8 cellular contexts compared by ENCODE assay signal in the genomic region with DNA sequence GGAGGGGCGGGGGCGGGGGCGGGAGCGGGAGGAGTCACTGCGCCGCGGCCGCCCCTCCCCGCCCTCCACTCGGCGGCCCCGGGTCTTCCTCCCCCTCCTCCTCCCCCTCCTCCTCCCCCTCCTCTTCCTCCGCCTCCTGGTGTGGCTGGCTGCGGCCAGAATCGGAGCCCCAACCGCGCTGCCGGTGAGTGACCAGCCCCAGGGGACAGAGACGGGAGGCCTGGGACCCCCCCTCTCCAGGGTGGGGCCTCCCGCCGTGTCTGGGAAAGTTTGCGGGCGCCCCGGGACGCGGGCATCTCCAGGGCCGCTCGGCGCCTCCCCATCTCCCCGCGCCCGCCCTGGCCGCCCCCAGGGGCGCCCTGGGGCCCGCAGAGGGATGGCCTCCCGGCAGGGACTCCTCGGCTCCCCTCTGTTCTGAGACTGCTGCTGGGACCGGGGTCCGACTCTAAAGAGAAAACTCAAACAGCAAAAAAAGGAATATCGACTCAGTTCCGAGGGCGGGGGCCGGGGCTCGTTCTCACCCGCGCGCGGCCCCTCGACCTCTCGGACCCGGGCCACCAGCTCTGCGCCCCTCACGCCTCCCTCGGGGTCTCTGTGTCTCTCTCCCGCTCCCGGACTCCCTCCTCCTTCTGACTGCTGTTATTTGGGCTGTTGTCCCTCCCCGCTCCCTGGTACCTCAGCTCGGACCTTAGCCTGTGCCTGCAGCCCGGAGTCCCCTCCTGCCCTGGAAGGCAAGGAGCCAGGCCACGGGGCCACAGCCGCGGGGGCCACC. TPM values are rescaled to one million over a fixed set of nuclear protein-coding genes. Genes with fewer than 3 reads are reported as not detected.
A peak's percentile ranks its signal among the peaks of the same experiment; 100 is the strongest.
DNase-seq lines count a peak whose midpoint lies in the region; ATAC-seq and TF ChIP-seq lines count a peak whose summit lies in the region.

A gene with protein sequence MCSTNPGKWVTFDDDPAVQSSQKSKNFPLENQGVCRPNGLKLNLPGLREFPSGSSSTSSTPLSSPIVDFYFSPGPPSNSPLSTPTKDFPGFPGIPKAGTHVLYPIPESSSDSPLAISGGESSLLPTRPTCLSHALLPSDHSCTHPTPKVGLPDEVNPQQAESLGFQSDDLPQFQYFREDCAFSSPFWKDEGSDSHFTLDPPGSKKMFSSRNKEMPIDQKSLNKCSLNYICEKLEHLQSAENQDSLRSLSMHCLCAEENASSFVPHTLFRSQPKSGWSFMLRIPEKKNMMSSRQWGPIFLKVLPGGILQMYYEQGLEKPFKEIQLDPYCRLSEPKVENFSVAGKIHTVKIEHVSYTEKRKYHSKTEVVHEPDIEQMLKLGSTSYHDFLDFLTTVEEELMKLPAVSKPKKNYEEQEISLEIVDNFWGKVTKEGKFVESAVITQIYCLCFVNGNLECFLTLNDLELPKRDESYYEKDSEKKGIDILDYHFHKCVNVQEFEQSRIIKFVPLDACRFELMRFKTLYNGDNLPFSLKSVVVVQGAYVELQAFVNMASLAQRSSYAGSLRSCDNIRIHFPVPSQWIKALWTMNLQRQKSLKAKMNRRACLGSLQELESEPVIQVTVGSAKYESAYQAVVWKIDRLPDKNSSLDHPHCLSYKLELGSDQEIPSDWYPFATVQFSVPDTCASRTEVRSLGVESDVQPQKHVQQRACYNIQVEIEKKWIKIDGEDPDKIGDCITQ (plus strand): TSS at position 122 of the 772 bp plus-strand sequence. CDS start 50,480 bp downstream, outside the sequence.

- H3K27ac Mint-ChIP-seq in neural crest cell (ENCODE audit: unreplicated experiment) = no peak within 1 kb of the TSS

- H3K4me3 ChIP-seq in AG04449 (ENCODE audit: low read depth, low read length) = peak within 1 kb of the TSS; percentile 76
- peak within 1 kb of the TSS; percentile 84 to 86 for H3K4me3 ChIP-seq in foreskin fibroblast (ENCODE audit: low read depth in 1 of 2, low read length in 2 of 2)

- DNase-seq in AG04449 (ENCODE audit: low read depth, low spot score) (no peak), LHCN-M2 (ENCODE audit: low read depth) (peak; percentile 27), foreskin fibroblast (peak; percentile 41 to 66), neural crest cell (ENCODE audit: low read depth, low spot score) (peak; percentile 17), HT-29 (ENCODE audit: low spot score) (no peak)
- peak; percentile 28 for DNase-seq in activated T-cell treated with anti-CD3 and anti-CD28 coated beads, Interleukin-2, amount 50 U/mL, for 4 hours

- peak within 1 kb of the TSS; percentile 83 for H3K4me3 Mint-ChIP-seq in activated T-cell treated with anti-CD3 and anti-CD28 coated beads, Interleukin-2, amount 50 U/mL, for 4 hours
- peak within 1 kb of the TSS; percentile 91 for H3K4me3 Mint-ChIP-seq in neural crest cell

- no peaks in the 10 kb centered on the region for H3K9me3 Mint-ChIP-seq in activated T-cell treated with anti-CD3 and anti-CD28 coated beads, Interleukin-2, amount 50 U/mL, for 4 hours
- no peaks in the 10 kb centered on the region for H3K9me3 Mint-ChIP-seq in neural crest cell

- CTCF ChIA-PET in AG04449 (lab: Yijun Ruan, JAX) = interaction anchor here (0.6 to 2.9 kb wide), 3 partner anchors 14 to 60 kb away, joined by 3 to 8 read pairs (median 7); no protein-coding TSS in a partner anchor

- H3K36me3 Mint-ChIP-seq in activated T-cell treated with anti-CD3 and anti-CD28 coated beads, Interleukin-2, amount 50 U/mL, for 4 hours (ENCODE audit: insufficient read depth) = no peaks in the 10 kb centered on the region
- H3K36me3 Mint-ChIP-seq in neural crest cell (ENCODE audit: low read depth) = no peaks in the 10 kb centered on the region

- ATAC-seq in GM19025 (IDR thresholded peaks at IDR 0.05; ENCODE audit: low read depth, unreplicated experiment) (peak; percentile 40), GM18520 (IDR thresholded peaks at IDR 0.05; ENCODE audit: unreplicated experiment) (no peak)
- ATAC-seq in activated T-cell treated with anti-CD3 and anti-CD28 coated beads, Interleukin-2, amount 50 U/mL, for 4 hours = peak; percentile 65 to 74

- H3K27me3 Mint-ChIP-seq in activated T-cell treated with anti-CD3 and anti-CD28 coated beads, Interleukin-2, amount 50 U/mL, for 4 hours (ENCODE audit: low read depth) = no peaks in the 10 kb centered on the region
- no peaks in the 10 kb centered on the region for H3K27me3 Mint-ChIP-seq in neural crest cell (ENCODE audit: low read depth)

- POLR2A ChIA-PET in AG04449 (lab: Yijun Ruan, JAX) = interaction anchor here (1.0 kb wide), 2 partner anchors 20 to 423 kb away, joined by 3 read pairs; no protein-coding TSS in a partner anchor

- TF ChIP-seq CTCF in AG04449 (IDR thresholded peaks at IDR 0.05; ENCODE audit: insufficient read depth, low read length, missing control alignments) = peak; percentile 14
- no peak for TF ChIP-seq CTCF in foreskin fibroblast (IDR thresholded peaks at IDR 0.05; ENCODE audit: low read depth, low read length)
- peak; percentile 33 for TF ChIP-seq CTCF in neural crest cell (conservative IDR thresholded peaks at IDR 0.05)

- peaks cover 11% of the 10 kb centered on the region for H3K4me1 Mint-ChIP-seq in activated T-cell treated with anti-CD3 and anti-CD28 coated beads, Interleukin-2, amount 50 U/mL, for 4 hours (ENCODE audit: low read depth)
- H3K4me1 Mint-ChIP-seq in neural crest cell = peaks cover 39% of the 10 kb centered on the region

RNA-seq across cellular contexts. Expression of the gene that starts here (rescaled TPM):
- total RNA-seq in LHCN-M2 (2014; rRNA removed) (3.4 and 5.0 TPM in 2 replicates), neural crest cell (13.2 and 15.0 TPM in 2 replicates)
- polyA plus RNA-seq in LHCN-M2 (2012) = 2.1 TPM
- total RNA-seq in activated T-cell treated with anti-CD3 and anti-CD28 coated beads, Interleukin-2, amount 50 U/mL, for 4 hours = under 1 TPM; 0.46 to 0.76 (median 0.53) TPM
- 0.29 TPM in 1 of 2 replicates, not detected in the other for total RNA-seq in HT-29 (2014; rRNA removed; shearing (Covaris generic))

Comparison
In these comparisons a context has a peak if more than half of its experiments do, and no peak if none do; other contexts are left out.
1. Peak in DNase-seq and ATAC-seq in activated T-cell treated with anti-CD3 and anti-CD28 coated beads, Interleukin-2, amount 50 U/mL, for 4 hours; RNA of the gene not detected or under 1 TPM.
2. DNase-seq: peak in LHCN-M2 (single experiment), foreskin fibroblast (2 of 2) and neural crest cell (single experiment); none in AG04449 (single experiment) and HT-29 (single experiment).